In genomic region chr15:35784745-35785144, GRCh38 we compare ENCODE assay signal across 1 cellular context.
TF ChIP-seq lines count a peak whose summit lies in the region.

No MANE protein-coding gene starts in this region.

TF ChIP-seq in IMR-90, 13 proteins besides CTCF, POLR2A, EP300 and RAD21 (continued from another document):
- TF ChIP-seq MXI1 (IDR thresholded peaks at IDR 0.05; ENCODE audit: borderline replicate concordance, low read depth, low read length) = no peak
- TF ChIP-seq ELK1 (IDR thresholded peaks at IDR 0.05; ENCODE audit: borderline replicate concordance, low read depth, low read length) = no peak
- no peak for TF ChIP-seq RCOR1 (IDR thresholded peaks at IDR 0.05; ENCODE audit: insufficient replicate concordance, low read length)
- no peak for TF ChIP-seq RFX5 (IDR thresholded peaks at IDR 0.05; ENCODE audit: low read depth, low read length)
